In the genomic region with DNA sequence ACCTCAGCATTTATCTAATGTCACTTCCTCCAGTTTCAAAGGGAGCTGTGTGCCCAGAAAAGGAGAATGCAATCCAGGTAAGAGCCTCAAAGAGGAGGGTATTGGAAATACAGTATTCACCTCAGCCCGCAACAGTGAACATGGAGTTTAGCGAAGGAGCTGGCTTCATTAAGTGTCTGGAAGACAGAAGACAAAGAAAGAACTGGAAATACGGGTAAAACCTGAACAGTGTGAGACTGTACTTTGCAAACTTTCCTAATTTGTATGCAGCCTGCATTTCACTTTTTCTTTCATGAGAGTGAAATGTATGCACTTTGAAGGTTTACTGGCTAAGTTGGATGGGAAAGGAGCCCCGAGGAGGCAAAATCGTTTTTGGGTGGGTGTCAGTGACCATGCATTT, we compare ENCODE assay signal across 18 cellular contexts.
DNase-seq lines count a peak whose midpoint lies in the region; ATAC-seq, FAIRE-seq and TF ChIP-seq lines count a peak whose summit lies in the region.
"Had no signal": no experiment of that assay in that cellular context is flagged by ENCODE, and none has a peak within 500 bp of the region (broad histone marks: within the 10 kb centered on the region; RNA-seq: fewer than 3 reads in every experiment).

No MANE protein-coding gene starts in this region.

- TF ChIP-seq CTCF in bronchial epithelial cell (IDR thresholded peaks at IDR 0.05; ENCODE audit: insufficient read depth, low read length, severe bottlenecking) (no peak), esophagus squamous epithelium (IDR thresholded peaks at IDR 0.05) (no peak), neural crest cell (conservative IDR thresholded peaks at IDR 0.05) (no peak), type B pancreatic cell (conservative IDR thresholded peaks at IDR 0.05) (no peak), lower lobe of right lung (IDR thresholded peaks at IDR 0.05) (no peak)

- H3K36me3 Mint-ChIP-seq in neural crest cell (ENCODE audit: low read depth) (peaks cover 15% of the 10 kb centered on the region), type B pancreatic cell (no peaks in the 10 kb centered on the region)
- H3K36me3 Mint-ChIP-seq: CD4-positive, CD25-positive, alpha-beta regulatory T cell had no signal

- H3K4me1 ChIP-seq in esophagus squamous epithelium (peaks cover 0 to 33% (median 10%) of the 10 kb centered on the region in 3 donors), lower lobe of right lung (no peaks in the 10 kb centered on the region)
- H3K4me1 ChIP-seq: Caco-2, Peyer's patch had no signal

- 27 to 38% methylated on average over 5 of the region's 5 CpGs for WGBS in esophagus squamous epithelium, 2 donors

- H3K4me3 Mint-ChIP-seq in neural crest cell (peak overlapping the region; percentile 90), type B pancreatic cell (peak overlapping the region; percentile 72)
- H3K4me3 Mint-ChIP-seq: CD4-positive, CD25-positive, alpha-beta regulatory T cell; HFFc6 had no signal

- H3K4me3 ChIP-seq in bronchial epithelial cell (ENCODE audit: low read depth, low read length) (no peak overlapping the region), esophagus squamous epithelium (no peak overlapping the region), lower lobe of right lung (no peak overlapping the region)
- H3K4me3 ChIP-seq: Peyer's patch had no signal

- H3K4me1 Mint-ChIP-seq in neural crest cell (peaks cover 66% of the 10 kb centered on the region), type B pancreatic cell (ENCODE audit: unreplicated experiment) (peaks cover 18% of the 10 kb centered on the region)
- H3K4me1 Mint-ChIP-seq: CD4-positive, CD25-positive, alpha-beta regulatory T cell had no signal

- no peak for TF ChIP-seq POLR2A in esophagus squamous epithelium (IDR thresholded peaks at IDR 0.05)

- H3K27me3 ChIP-seq in bronchial epithelial cell (ENCODE audit: control insufficient read depth, insufficient read depth, low read length) (no peaks in the 10 kb centered on the region), esophagus squamous epithelium (no peaks in the 10 kb centered on the region), lower lobe of right lung (ENCODE audit: low read depth) (peaks cover 7% of the 10 kb centered on the region)
- H3K27me3 ChIP-seq: Peyer's patch had no signal

- H3K36me3 ChIP-seq in bronchial epithelial cell (ENCODE audit: control insufficient read depth, insufficient read depth, low read length) = no peaks in the 10 kb centered on the region
- no peaks in the 10 kb centered on the region for H3K36me3 ChIP-seq in esophagus squamous epithelium
- no peaks in the 10 kb centered on the region for H3K36me3 ChIP-seq in lower lobe of right lung
- H3K36me3 ChIP-seq: Peyer's patch had no signal

- H3K9me3 ChIP-seq in esophagus squamous epithelium = no peaks in the 10 kb centered on the region
- H3K9me3 ChIP-seq in lower lobe of right lung = no peaks in the 10 kb centered on the region
- H3K9me3 ChIP-seq: Caco-2, Peyer's patch had no signal

- H3K27me3 Mint-ChIP-seq in neural crest cell (ENCODE audit: low read depth) (no peaks in the 10 kb centered on the region), type B pancreatic cell (peaks cover 3% of the 10 kb centered on the region)

- ATAC-seq in lower lobe of right lung (no peak), SK-N-SH treated with all-trans-retinoic acid at 6 μM for 48 hours (no peak), HG02884 (IDR thresholded peaks at IDR 0.05; ENCODE audit: unreplicated experiment) (no peak)
- ATAC-seq: Right ventricle myocardium inferior had no signal

- H3K27ac Mint-ChIP-seq in neural crest cell (ENCODE audit: unreplicated experiment) (peak overlapping the region; percentile 99), type B pancreatic cell (peak overlapping the region; percentile 94)
- H3K27ac Mint-ChIP-seq: HFFc6 had no signal

- H3K9me3 Mint-ChIP-seq in neural crest cell (peaks cover 12% of the 10 kb centered on the region), type B pancreatic cell (peaks cover 7% of the 10 kb centered on the region)

- FAIRE-seq in bronchial epithelial cell (lab: Jason Lieb, UNC) = peak; percentile 80

- intact Hi-C loops in esophagus squamous epithelium (cut with DNase I) (no loop called here), lower lobe of right lung (cut with DNase I) (no loop called here)

- DNase-seq in bronchial epithelial cell (ENCODE audit: low read depth) = peak; percentile 64
- no peak for DNase-seq in esophagus squamous epithelium (lab: John Stamatoyannopoulos, UW)
- DNase-seq in neural crest cell (ENCODE audit: low read depth, low spot score) = no peak
- DNase-seq in type B pancreatic cell (ENCODE audit: extremely low spot score, unreplicated experiment) = no peak
- DNase-seq in lower lobe of right lung = no peak
- DNase-seq: CD4-positive, CD25-positive, alpha-beta regulatory T cell; EL; HFFc6; Karpas-422; MM.1S; NCI-H1092 treated with DMSO at 0.1 percent for 48 hours; NCI-H2227 treated with DMSO at 0.1 percent for 48 hours; NCI-H524 treated with DMSO at 0.1 percent for 48 hours; Peyer's patch had no signal

- H3K27ac ChIP-seq in esophagus squamous epithelium = peak overlapping the region in 3 of 4 donors; percentile 12 to 53 (median 17)
- H3K27ac ChIP-seq in lower lobe of right lung = no peak overlapping the region
- H3K27ac ChIP-seq: Peyer's patch had no signal

TF ChIP-seq in SK-N-SH treated with all-trans-retinoic acid at 6 μM for 48 hours, 23 proteins besides CTCF, POLR2A, EP300 and RAD21:
- TF ChIP-seq RARB (CRISPR knock-in tag; IDR thresholded peaks at IDR 0.05) (no peak), ZFP3 (CRISPR knock-in tag; IDR thresholded peaks at IDR 0.05) (no peak)
